In the genomic region with DNA sequence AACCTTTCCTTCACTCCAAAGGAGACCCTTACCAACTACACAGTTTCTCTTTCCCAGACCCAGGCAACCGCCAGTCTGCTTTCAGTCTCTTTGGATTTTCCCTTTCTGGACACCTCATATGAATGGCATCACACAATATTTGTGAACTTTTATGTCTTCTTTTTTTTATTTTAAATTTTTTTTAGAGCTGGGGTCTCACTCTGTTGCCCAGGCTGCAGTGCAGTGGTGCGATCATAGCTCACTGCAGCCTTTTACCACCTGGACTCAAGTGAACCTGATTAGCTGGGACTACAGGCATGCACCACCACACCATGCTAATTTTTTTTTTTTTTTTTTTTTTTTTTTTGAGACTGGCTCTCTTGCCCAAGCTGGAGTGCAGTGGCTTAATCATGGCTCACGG, we compare ENCODE assay signal across 25 cellular contexts.
"Had no signal": no experiment of that assay in that cellular context is flagged by ENCODE, and none has a peak within 500 bp of the region (broad histone marks: within the 10 kb centered on the region; RNA-seq: fewer than 3 reads in every experiment).

No MANE protein-coding gene starts in this region.

- DNase-seq: colonic mucosa; cortex of kidney; effector CD8-positive, alpha-beta T cell; effector memory CD8-positive, alpha-beta T cell; endodermal cell; erythroblast; esophagus squamous epithelium; foreskin melanocyte; gastrocnemius medialis; glutamatergic neuron; head of caudate nucleus; heart right ventricle; hippocampal formation; left cardiac atrium; left lung; left ventricle myocardium superior; lower lobe of right lung; mesenchymal stem cell; mucosa of descending colon had no signal

- H3K27ac ChIP-seq: colonic mucosa, esophagus squamous epithelium, heart right ventricle, left lung, lower lobe of right lung had no signal

- H3K27me3 Mint-ChIP-seq: dendritic cell treated with granulocyte-macrophage colony-stimulating factor and Interleukin-4, amounts not matched to agents 40 ng/mL and 50 ng/mL, for 4 days; effector memory CD8-positive, alpha-beta T cell had no signal

- FAIRE-seq: endometrium, islet of Langerhans, keratinocyte had no signal

- H3K36me3 ChIP-seq: colonic mucosa, gastrocnemius medialis, lower lobe of right lung had no signal

- ATAC-seq: effector memory CD8-positive, alpha-beta T cell; esophagus mucosa; heart right ventricle; left cardiac atrium; left lung; left ventricle myocardium superior; mucosa of descending colon had no signal

- H3K4me3 Mint-ChIP-seq: dendritic cell treated with granulocyte-macrophage colony-stimulating factor and Interleukin-4, amounts not matched to agents 40 ng/mL and 50 ng/mL, for 4 days; effector memory CD8-positive, alpha-beta T cell; endodermal cell; mesothelial cell of epicardium had no signal

- H3K4me1 ChIP-seq: colonic mucosa, lower lobe of right lung had no signal

- H3K9me3 Mint-ChIP-seq: dendritic cell treated with granulocyte-macrophage colony-stimulating factor and Interleukin-4, amounts not matched to agents 40 ng/mL and 50 ng/mL, for 4 days; effector memory CD8-positive, alpha-beta T cell had no signal

- H3K9me3 ChIP-seq: colonic mucosa, esophagus squamous epithelium, gastrocnemius medialis, heart right ventricle, left lung, lower lobe of right lung, mucosa of descending colon had no signal

- H3K4me3 ChIP-seq: colonic mucosa, esophagus squamous epithelium, gastrocnemius medialis, heart right ventricle, left lung, lower lobe of right lung, mucosa of descending colon had no signal

- H3K27me3 ChIP-seq: colonic mucosa, esophagus squamous epithelium, gastrocnemius medialis, heart right ventricle, left lung had no signal

- H3K27ac Mint-ChIP-seq: dendritic cell treated with granulocyte-macrophage colony-stimulating factor and Interleukin-4, amounts not matched to agents 40 ng/mL and 50 ng/mL, for 4 days; endodermal cell; mesothelial cell of epicardium had no signal
